In genomic region chr9:77899679-77900354, GRCh38 we compare ENCODE assay signal across 18 cellular contexts.
DNase-seq lines count a peak whose midpoint lies in the region; ATAC-seq and TF ChIP-seq lines count a peak whose summit lies in the region.
"Had no signal": no experiment of that assay in that cellular context is flagged by ENCODE, and none has a peak within 500 bp of the region (broad histone marks: within the 10 kb centered on the region; RNA-seq: fewer than 3 reads in every experiment).

No MANE protein-coding gene starts in this region.

- H3K27ac ChIP-seq in RWPE2 (ENCODE audit: poor library complexity, severe bottlenecking) = no peak overlapping the region
- no peak overlapping the region for H3K27ac ChIP-seq in psoas muscle
- no peak overlapping the region for H3K27ac ChIP-seq in neural progenitor cell
- H3K27ac ChIP-seq: BLaER1 treated with 17β-estradiol and CSF1 and Interleukin-3, amounts not matched to agents 10 nM and 100 nM; colonic mucosa; gastroesophageal sphincter; left ventricle myocardium inferior had no signal

- H4K20me1 ChIP-seq in neural progenitor cell (ENCODE audit: low read depth) = peaks cover 6% of the 10 kb centered on the region

- H3K4me2 ChIP-seq in neural progenitor cell = no peak overlapping the region
- H3K4me2 ChIP-seq: BLaER1 treated with 17β-estradiol and CSF1 and Interleukin-3, amounts not matched to agents 10 nM and 100 nM had no signal

- peak; percentile 40 for ATAC-seq in GM18868 (IDR thresholded peaks at IDR 0.05; ENCODE audit: unreplicated experiment)
- peak; percentile 86 for ATAC-seq in RWPE2 (ENCODE audit: low read depth)
- ATAC-seq in psoas muscle = no peak
- ATAC-seq: gastroesophageal sphincter had no signal

- no peak overlapping the region for H3K4me3 Mint-ChIP-seq in neural progenitor cell
- H3K4me3 Mint-ChIP-seq: neural crest cell had no signal

- TF ChIP-seq CTCF in RWPE2 (IDR thresholded peaks at IDR 0.05; ENCODE audit: poor library complexity, severe bottlenecking) (no peak), fibroblast of pulmonary artery (IDR thresholded peaks at IDR 0.05; ENCODE audit: low read length, missing control alignments) (no peak), psoas muscle (IDR thresholded peaks at IDR 0.05) (no peak), neural progenitor cell (IDR thresholded peaks at IDR 0.05) (no peak)

- no peaks in the 10 kb centered on the region for H3K9me3 ChIP-seq in RWPE2 (ENCODE audit: severe bottlenecking)
- H3K9me3 ChIP-seq in psoas muscle = no peaks in the 10 kb centered on the region
- no peaks in the 10 kb centered on the region for H3K9me3 ChIP-seq in neural progenitor cell (ENCODE audit: low read depth)
- H3K9me3 ChIP-seq: colonic mucosa, gastroesophageal sphincter, left ventricle myocardium inferior had no signal

- H3K27me3 Mint-ChIP-seq in neural progenitor cell (ENCODE audit: insufficient read depth, low read depth) = no peaks in the 10 kb centered on the region

- H3F3A ChIP-seq in neural progenitor cell (ENCODE audit: low read depth) = no peaks in the 10 kb centered on the region

- peaks cover 22% of the 10 kb centered on the region for H3K79me2 ChIP-seq in neural progenitor cell (ENCODE audit: low read depth)

- no peak overlapping the region for H3K27ac Mint-ChIP-seq in neural progenitor cell

- peaks cover 5% of the 10 kb centered on the region for H3K4me1 Mint-ChIP-seq in neural progenitor cell
- H3K4me1 Mint-ChIP-seq: neural crest cell had no signal

- intact Hi-C loops in psoas muscle (cut with DNase I) = no loop called here

- 95 to 97% (median 96%) methylated on average over 6 of the region's 6 CpGs for WGBS in psoas muscle, 3 donors

- H3K9ac ChIP-seq in neural progenitor cell = no peak overlapping the region
- H3K9ac ChIP-seq: BLaER1 treated with 17β-estradiol and CSF1 and Interleukin-3, amounts not matched to agents 10 nM and 100 nM had no signal

- peak; percentile 44 for DNase-seq in A172 (ENCODE audit: low spot score)
- no peak for DNase-seq in RWPE2 (ENCODE audit: low spot score)
- peak; percentile 54 for DNase-seq in fibroblast of pulmonary artery (ENCODE audit: low read depth)
- no peak for DNase-seq in psoas muscle
- no peak for DNase-seq in NK-92 treated with Interleukin-12 subunit alpha and Interleukin-12 subunit beta, amount 100 ng/mL, for 24 hours (lab: John Stamatoyannopoulos, UW)
- no peak for DNase-seq in neural progenitor cell (ENCODE audit: low spot score)
- no peak for DNase-seq in NCI-H510A (lab: John Stamatoyannopoulos, UW)
- DNase-seq: activated CD4-positive, alpha-beta T cell treated with anti-CD3 and anti-CD28 coated beads for 4 hours; activated effector memory CD4-positive, alpha-beta T cell treated with anti-CD3 and anti-CD28 coated beads, Interleukin-2, amount 50 U/mL, for 16 hours; colonic mucosa; GF-D8; left ventricle myocardium inferior; NCI-H2081; stimulated activated CD8-positive, alpha-beta memory T cell treated with anti-CD3 and anti-CD28 coated beads, Interleukin-4, amount 100 ng/mL, for 48 hours had no signal

- H3K27me3 ChIP-seq in RWPE2 (ENCODE audit: insufficient read depth, poor library complexity, severe bottlenecking) (no peaks in the 10 kb centered on the region), psoas muscle (ENCODE audit: insufficient read depth in 3 of 3, low read length in 2 of 3) (no peaks in the 10 kb centered on the region), neural progenitor cell (no peaks in the 10 kb centered on the region)
- H3K27me3 ChIP-seq: BLaER1 treated with 17β-estradiol and CSF1 and Interleukin-3, amounts not matched to agents 10 nM and 100 nM; colonic mucosa; gastroesophageal sphincter had no signal

- H3K36me3 Mint-ChIP-seq in neural progenitor cell = peaks cover 27% of the 10 kb centered on the region

- H3K36me3 ChIP-seq in RWPE2 (ENCODE audit: low read depth) (no peaks in the 10 kb centered on the region), psoas muscle (ENCODE audit: insufficient read depth in 1 of 2, low read depth in 1 of 2) (no peaks in the 10 kb centered on the region), neural progenitor cell (no peaks in the 10 kb centered on the region)
- H3K36me3 ChIP-seq: colonic mucosa, gastroesophageal sphincter, left ventricle myocardium inferior had no signal

- no peaks in the 10 kb centered on the region for H3K9me3 Mint-ChIP-seq in neural progenitor cell
- H3K9me3 Mint-ChIP-seq: neural crest cell had no signal

- H3K4me1 ChIP-seq in RWPE2 (ENCODE audit: insufficient read depth, poor library complexity, severe bottlenecking) (no peaks in the 10 kb centered on the region), psoas muscle (no peaks in the 10 kb centered on the region), neural progenitor cell (no peaks in the 10 kb centered on the region)
- H3K4me1 ChIP-seq: colonic mucosa had no signal

- no peak overlapping the region for H2AFZ ChIP-seq in neural progenitor cell (replicated peaks)

- H3K4me3 ChIP-seq in RWPE2 (ENCODE audit: severe bottlenecking) = no peak overlapping the region
- no peak overlapping the region for H3K4me3 ChIP-seq in fibroblast of pulmonary artery (replicated peaks; ENCODE audit: low read depth, low read length)
- no peak overlapping the region for H3K4me3 ChIP-seq in psoas muscle
- H3K4me3 ChIP-seq in neural progenitor cell = no peak overlapping the region
- H3K4me3 ChIP-seq: BLaER1 treated with 17β-estradiol and CSF1 and Interleukin-3, amounts not matched to agents 10 nM and 100 nM; colonic mucosa; gastroesophageal sphincter; left ventricle myocardium inferior had no signal

Comparison
In these comparisons a context has a peak if more than half of its experiments do, and no peak if none do; other contexts are left out.
1. DNase-seq: peak in A172 (single experiment) and fibroblast of pulmonary artery (single experiment); none in RWPE2 (single experiment), psoas muscle (0 of 2), NK-92 treated with Interleukin-12 subunit alpha and Interleukin-12 subunit beta, amount 100 ng/mL, for 24 hours (single experiment), neural progenitor cell (single experiment) and NCI-H510A (single experiment).
2. ATAC-seq: peak in GM18868 (single experiment) and RWPE2 (single experiment); none in psoas muscle (0 of 4).